ENCODE assay signal across 28 cellular contexts in the genomic region with DNA sequence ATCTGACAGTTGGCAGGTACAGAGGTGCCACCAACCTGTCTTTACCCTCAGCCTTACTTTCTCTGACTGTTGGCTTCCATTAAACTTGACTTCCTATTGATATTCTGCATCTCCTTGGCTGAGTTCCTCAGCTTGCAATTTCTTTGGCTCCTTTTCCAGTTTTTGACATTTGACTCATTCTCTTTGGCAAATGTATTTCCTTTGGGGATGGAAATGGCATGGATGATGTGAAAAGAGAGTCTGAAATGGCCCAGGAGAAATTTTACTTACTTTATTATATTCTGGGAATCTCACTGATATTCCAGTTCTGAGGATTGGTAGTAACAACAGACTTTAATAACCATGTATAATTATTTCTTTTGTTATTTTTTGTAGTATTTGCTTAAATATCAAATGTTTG.
"Had no signal": no experiment of that assay in that cellular context is flagged by ENCODE, and none has a peak within 500 bp of the region (broad histone marks: within the 10 kb centered on the region; RNA-seq: fewer than 3 reads in every experiment).

No MANE protein-coding gene starts in this region.

- H3K4me1 ChIP-seq: adrenal gland, ascending aorta, lower lobe of right lung, prostate gland, suprapubic skin, transverse colon had no signal

- DNase-seq: activated B cell treated with CpG ODN at 0.5 μM for 24 hours; activated CD4-positive, alpha-beta T cell treated with anti-CD3 and anti-CD28 coated beads for 36 hours; activated CD4-positive, alpha-beta T cell treated with anti-CD3 and anti-CD28 coated beads, Interleukin-2, amount 50 U/mL, for 4 hours; activated CD8-positive, alpha-beta memory T cell treated with anti-CD3 and anti-CD28 coated beads for 24 hours; activated CD8-positive, alpha-beta memory T cell treated with anti-CD3 and anti-CD28 coated beads, Interleukin-2, amount 50 U/mL, for 4 hours; activated T-cell treated with anti-CD3 and anti-CD28 coated beads, Interleukin-2, amount 50 U/mL, for 24 hours; adrenal gland; cerebellar nuclear complex; cortex of kidney; heart left ventricle; islet precursor cell; left cardiac atrium; lower lobe of right lung; mesendoderm; naive B cell; occipital lobe; small intestine; stimulated activated CD4-positive, alpha-beta T cell treated with anti-CD3 and anti-CD28 coated beads, Interleukin-2, amount 100 ng/mL, for 24 hours; stimulated activated naive CD8-positive, alpha-beta T cell treated with anti-CD3 and anti-CD28 coated beads, Interleukin-15, amount 100 ng/mL, for 72 hours; T1000; transverse colon had no signal

- H3K9me3 ChIP-seq: adrenal gland, ascending aorta, lower lobe of right lung, prostate gland, suprapubic skin, transverse colon had no signal

- H3K27me3 ChIP-seq: adrenal gland, ascending aorta, heart left ventricle, suprapubic skin, transverse colon had no signal

- H3K36me3 ChIP-seq: adrenal gland, ascending aorta, heart left ventricle, lower lobe of right lung, prostate gland, suprapubic skin, transverse colon had no signal

- ATAC-seq: activated CD4-positive, alpha-beta T cell treated with anti-CD3 and anti-CD28 coated beads for 36 hours; activated naive CD4-positive, alpha-beta T cell treated with anti-CD3 and anti-CD28 coated beads, Interleukin-2, amount 50 U/mL, for 72 hours; activated T-helper 17 cell treated with anti-CD3 and anti-CD28 coated beads, Interleukin-2, amount 50 U/mL, for 72 hours; lower lobe of right lung; stimulated activated effector memory CD8-positive, alpha-beta T cell treated with anti-CD3 and anti-CD28 coated beads, Interleukin-12 subunit alpha, Interleukin-12 subunit beta, amount 100 ng/mL, for 72 hours; stimulated activated naive CD8-positive, alpha-beta T cell treated with anti-CD3 and anti-CD28 coated beads, Interleukin-15, amount 100 ng/mL, for 72 hours had no signal

- H3K4me3 ChIP-seq: adrenal gland, ascending aorta, heart left ventricle, lower lobe of right lung, prostate gland, suprapubic skin, transverse colon had no signal

- H3K27ac ChIP-seq: adrenal gland, ascending aorta, epithelial cell of prostate, lower lobe of right lung, prostate gland, suprapubic skin, transverse colon had no signal
